In genomic region chr11:35029979-35030378, GRCh38 we compare ENCODE assay signal across 9 cellular contexts.
DNase-seq lines count a peak whose midpoint lies in the region; ATAC-seq and TF ChIP-seq lines count a peak whose summit lies in the region.
"Had no signal": no experiment of that assay in that cellular context is flagged by ENCODE, and none has a peak within 500 bp of the region (broad histone marks: within the 10 kb centered on the region; RNA-seq: fewer than 3 reads in every experiment).

No MANE protein-coding gene starts in this region.

- no peak for TF ChIP-seq EP300 in ovary (IDR thresholded peaks at IDR 0.05)

- no peaks in the 10 kb centered on the region for H3K9me3 ChIP-seq in uterus
- no peaks in the 10 kb centered on the region for H3K9me3 ChIP-seq in ovary
- H3K9me3 ChIP-seq: neutrophil had no signal

- DNase-seq in HCEC 1CT (peak; percentile 74), NOMO-1 (lab: John Stamatoyannopoulos, UW; ENCODE audit: unreplicated experiment in 2 of 2) (peak; percentile 27 to 72), dermis blood vessel endothelial cell (peak; percentile 16), uterus (no peak), DMS53 (lab: John Stamatoyannopoulos, UW) (no peak), ovary (no peak), midbrain (lab: John Stamatoyannopoulos, UW) (no peak)

- TF ChIP-seq POLR2A in uterus (IDR thresholded peaks at IDR 0.05) (no peak), ovary (IDR thresholded peaks at IDR 0.05) (no peak)

- 57 to 75% (median 72%) methylated on average over 5 of the region's 5 CpGs for WGBS in ovary, 3 donors

- H3K4me1 ChIP-seq in uterus (no peaks in the 10 kb centered on the region), ovary (ENCODE audit: insufficient read depth) (no peaks in the 10 kb centered on the region)

- peak; percentile 81 for ATAC-seq in GM18511 (IDR thresholded peaks at IDR 0.05; ENCODE audit: unreplicated experiment)

- H3K27me3 ChIP-seq in uterus (no peaks in the 10 kb centered on the region), ovary (no peaks in the 10 kb centered on the region)
- H3K27me3 ChIP-seq: neutrophil had no signal

- TF ChIP-seq CTCF in uterus (IDR thresholded peaks at IDR 0.05) (no peak), ovary (IDR thresholded peaks at IDR 0.05) (no peak)

- H3K36me3 ChIP-seq in uterus (no peaks in the 10 kb centered on the region), ovary (no peaks in the 10 kb centered on the region)
- H3K36me3 ChIP-seq: neutrophil had no signal

- intact Hi-C loops in uterus (cut with DNase I; ENCODE audit: low total_unique reads) (no loop called here), ovary (cut with DNase I) (loop anchor here in 1 of 4 donors (5.0 kb wide), 1 partner anchor 47 kb away; no protein-coding TSS in a partner anchor)

- H3K27ac ChIP-seq in uterus (peak overlapping the region; percentile 56 to 67), ovary (no peak overlapping the region)
- H3K27ac ChIP-seq: neutrophil had no signal

- H3K4me3 ChIP-seq in uterus (no peak overlapping the region), ovary (no peak overlapping the region)

Comparison
In these comparisons a context has a peak if more than half of its experiments do, and no peak if none do; other contexts are left out.
1. DNase-seq: peak in HCEC 1CT (single experiment), NOMO-1 (2 of 2) and dermis blood vessel endothelial cell (single experiment); none in uterus (0 of 2), DMS53 (single experiment), ovary (0 of 5) and midbrain (single experiment).
2. H3K27ac ChIP-seq: peak in uterus (2 of 2); none in ovary (0 of 2).